1 cellular context compared by ENCODE assay signal in the genomic region with DNA sequence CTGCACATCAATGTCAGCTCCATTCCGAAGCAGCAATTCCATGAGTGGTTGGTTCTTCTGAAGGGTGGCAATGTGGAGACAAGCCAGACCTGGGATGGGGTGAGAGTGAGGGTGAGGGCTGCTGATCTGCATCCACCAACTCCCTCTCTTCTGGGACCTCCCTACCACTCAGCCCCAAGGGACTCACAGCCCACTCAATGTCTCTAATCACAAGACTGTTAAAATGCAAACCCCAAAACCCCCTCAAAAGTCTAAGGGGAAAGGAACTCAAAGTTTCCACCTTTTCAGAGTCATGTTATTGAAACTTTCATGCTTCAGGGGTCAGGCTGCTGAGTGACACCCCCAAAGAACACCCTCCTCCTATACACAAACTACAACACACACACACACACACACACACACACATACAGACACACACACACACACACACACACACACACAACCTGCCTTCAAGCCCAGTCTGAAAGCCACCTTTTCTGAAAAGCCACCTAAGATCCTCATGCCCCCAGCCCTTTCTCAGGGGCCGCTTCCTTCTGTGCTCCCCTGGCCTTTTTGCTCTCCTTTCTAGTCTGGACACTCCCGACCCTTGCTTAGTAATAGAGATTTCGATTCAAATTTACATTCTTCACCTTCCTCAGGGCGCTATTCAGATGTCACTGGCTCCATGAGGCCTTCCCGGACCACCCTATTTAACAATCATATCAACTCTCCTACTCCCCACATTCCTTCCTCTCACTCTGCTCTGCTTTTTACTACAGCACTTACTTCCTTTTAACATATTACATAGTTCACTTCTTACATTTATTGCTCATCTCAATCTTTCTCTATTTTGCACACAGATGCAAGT.
TF ChIP-seq lines count a peak whose summit lies in the region.

No MANE protein-coding gene starts in this region.

TF ChIP-seq in GM12878, 131 proteins besides CTCF, POLR2A, EP300 and RAD21 (continued from another document and continues in another):
- TF ChIP-seq, protein P1, sequence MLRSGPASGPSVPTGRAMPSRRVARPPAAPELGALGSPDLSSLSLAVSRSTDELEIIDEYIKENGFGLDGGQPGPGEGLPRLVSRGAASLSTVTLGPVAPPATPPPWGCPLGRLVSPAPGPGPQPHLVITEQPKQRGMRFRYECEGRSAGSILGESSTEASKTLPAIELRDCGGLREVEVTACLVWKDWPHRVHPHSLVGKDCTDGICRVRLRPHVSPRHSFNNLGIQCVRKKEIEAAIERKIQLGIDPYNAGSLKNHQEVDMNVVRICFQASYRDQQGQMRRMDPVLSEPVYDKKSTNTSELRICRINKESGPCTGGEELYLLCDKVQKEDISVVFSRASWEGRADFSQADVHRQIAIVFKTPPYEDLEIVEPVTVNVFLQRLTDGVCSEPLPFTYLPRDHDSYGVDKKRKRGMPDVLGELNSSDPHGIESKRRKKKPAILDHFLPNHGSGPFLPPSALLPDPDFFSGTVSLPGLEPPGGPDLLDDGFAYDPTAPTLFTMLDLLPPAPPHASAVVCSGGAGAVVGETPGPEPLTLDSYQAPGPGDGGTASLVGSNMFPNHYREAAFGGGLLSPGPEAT (IDR thresholded peaks at IDR 0.05; ENCODE audit: low read depth), result peak; percentile 99
- no peak for TF ChIP-seq ASH2L (IDR thresholded peaks at IDR 0.05; ENCODE audit: borderline replicate concordance, low read depth)
- TF ChIP-seq, protein P2, sequence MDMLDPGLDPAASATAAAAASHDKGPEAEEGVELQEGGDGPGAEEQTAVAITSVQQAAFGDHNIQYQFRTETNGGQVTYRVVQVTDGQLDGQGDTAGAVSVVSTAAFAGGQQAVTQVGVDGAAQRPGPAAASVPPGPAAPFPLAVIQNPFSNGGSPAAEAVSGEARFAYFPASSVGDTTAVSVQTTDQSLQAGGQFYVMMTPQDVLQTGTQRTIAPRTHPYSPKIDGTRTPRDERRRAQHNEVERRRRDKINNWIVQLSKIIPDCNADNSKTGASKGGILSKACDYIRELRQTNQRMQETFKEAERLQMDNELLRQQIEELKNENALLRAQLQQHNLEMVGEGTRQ (IDR thresholded peaks at IDR 0.05; ENCODE audit: borderline replicate concordance, low read depth, low read length), result no peak
- no peak for TF ChIP-seq ESRRA (IDR thresholded peaks at IDR 0.05; ENCODE audit: low read length)
- TF ChIP-seq, protein P3, sequence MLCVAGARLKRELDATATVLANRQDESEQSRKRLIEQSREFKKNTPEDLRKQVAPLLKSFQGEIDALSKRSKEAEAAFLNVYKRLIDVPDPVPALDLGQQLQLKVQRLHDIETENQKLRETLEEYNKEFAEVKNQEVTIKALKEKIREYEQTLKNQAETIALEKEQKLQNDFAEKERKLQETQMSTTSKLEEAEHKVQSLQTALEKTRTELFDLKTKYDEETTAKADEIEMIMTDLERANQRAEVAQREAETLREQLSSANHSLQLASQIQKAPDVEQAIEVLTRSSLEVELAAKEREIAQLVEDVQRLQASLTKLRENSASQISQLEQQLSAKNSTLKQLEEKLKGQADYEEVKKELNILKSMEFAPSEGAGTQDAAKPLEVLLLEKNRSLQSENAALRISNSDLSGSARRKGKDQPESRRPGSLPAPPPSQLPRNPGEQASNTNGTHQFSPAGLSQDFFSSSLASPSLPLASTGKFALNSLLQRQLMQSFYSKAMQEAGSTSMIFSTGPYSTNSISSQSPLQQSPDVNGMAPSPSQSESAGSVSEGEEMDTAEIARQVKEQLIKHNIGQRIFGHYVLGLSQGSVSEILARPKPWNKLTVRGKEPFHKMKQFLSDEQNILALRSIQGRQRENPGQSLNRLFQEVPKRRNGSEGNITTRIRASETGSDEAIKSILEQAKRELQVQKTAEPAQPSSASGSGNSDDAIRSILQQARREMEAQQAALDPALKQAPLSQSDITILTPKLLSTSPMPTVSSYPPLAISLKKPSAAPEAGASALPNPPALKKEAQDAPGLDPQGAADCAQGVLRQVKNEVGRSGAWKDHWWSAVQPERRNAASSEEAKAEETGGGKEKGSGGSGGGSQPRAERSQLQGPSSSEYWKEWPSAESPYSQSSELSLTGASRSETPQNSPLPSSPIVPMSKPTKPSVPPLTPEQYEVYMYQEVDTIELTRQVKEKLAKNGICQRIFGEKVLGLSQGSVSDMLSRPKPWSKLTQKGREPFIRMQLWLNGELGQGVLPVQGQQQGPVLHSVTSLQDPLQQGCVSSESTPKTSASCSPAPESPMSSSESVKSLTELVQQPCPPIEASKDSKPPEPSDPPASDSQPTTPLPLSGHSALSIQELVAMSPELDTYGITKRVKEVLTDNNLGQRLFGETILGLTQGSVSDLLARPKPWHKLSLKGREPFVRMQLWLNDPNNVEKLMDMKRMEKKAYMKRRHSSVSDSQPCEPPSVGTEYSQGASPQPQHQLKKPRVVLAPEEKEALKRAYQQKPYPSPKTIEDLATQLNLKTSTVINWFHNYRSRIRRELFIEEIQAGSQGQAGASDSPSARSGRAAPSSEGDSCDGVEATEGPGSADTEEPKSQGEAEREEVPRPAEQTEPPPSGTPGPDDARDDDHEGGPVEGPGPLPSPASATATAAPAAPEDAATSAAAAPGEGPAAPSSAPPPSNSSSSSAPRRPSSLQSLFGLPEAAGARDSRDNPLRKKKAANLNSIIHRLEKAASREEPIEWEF (IDR thresholded peaks at IDR 0.05; ENCODE audit: insufficient replicate concordance, low read depth, low read length), result no peak
- no peak for TF ChIP-seq JUNB (IDR thresholded peaks at IDR 0.05)
- TF ChIP-seq PML (IDR thresholded peaks at IDR 0.05; ENCODE audit: low read length), result no peak
- peak; percentile 57; the same call in 1 of the 2 replicates for TF ChIP-seq TBL1XR1 (IDR thresholded peaks at IDR 0.05; ENCODE audit: low read depth, low read length)
- TF ChIP-seq, protein P4, sequence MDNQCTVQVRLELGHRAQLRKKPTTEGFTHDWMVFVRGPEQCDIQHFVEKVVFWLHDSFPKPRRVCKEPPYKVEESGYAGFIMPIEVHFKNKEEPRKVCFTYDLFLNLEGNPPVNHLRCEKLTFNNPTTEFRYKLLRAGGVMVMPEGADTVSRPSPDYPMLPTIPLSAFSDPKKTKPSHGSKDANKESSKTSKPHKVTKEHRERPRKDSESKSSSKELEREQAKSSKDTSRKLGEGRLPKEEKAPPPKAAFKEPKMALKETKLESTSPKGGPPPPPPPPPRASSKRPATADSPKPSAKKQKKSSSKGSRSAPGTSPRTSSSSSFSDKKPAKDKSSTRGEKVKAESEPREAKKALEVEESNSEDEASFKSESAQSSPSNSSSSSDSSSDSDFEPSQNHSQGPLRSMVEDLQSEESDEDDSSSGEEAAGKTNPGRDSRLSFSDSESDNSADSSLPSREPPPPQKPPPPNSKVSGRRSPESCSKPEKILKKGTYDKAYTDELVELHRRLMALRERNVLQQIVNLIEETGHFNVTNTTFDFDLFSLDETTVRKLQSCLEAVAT (IDR thresholded peaks at IDR 0.05), result peak; percentile 99
- peak; percentile 80 for TF ChIP-seq POLR2AphosphoS2 (IDR thresholded peaks at IDR 0.05; ENCODE audit: low read depth, low read length)
- no peak for TF ChIP-seq EZH2 (IDR thresholded peaks at IDR 0.05; ENCODE audit: borderline replicate concordance, control insufficient read depth, low read depth, low read length)
- no peak for TF ChIP-seq JUND (IDR thresholded peaks at IDR 0.05; ENCODE audit: low read depth, low read length)
- no peak for TF ChIP-seq NRF1 (conservative IDR thresholded peaks at IDR 0.05; ENCODE audit: low read depth, low read length)
- TF ChIP-seq SUPT20H (IDR thresholded peaks at IDR 0.05; ENCODE audit: borderline replicate concordance, control insufficient read depth, low read depth, low read length), result no peak
- peak; percentile 98 for TF ChIP-seq MEF2B (IDR thresholded peaks at IDR 0.05; ENCODE audit: partially characterized antibody, poor library complexity, severe bottlenecking)
- TF ChIP-seq DPF2 (IDR thresholded peaks at IDR 0.05), result peak; percentile 74
- TF ChIP-seq TCF12 (IDR thresholded peaks at IDR 0.05; ENCODE audit: low read depth, low read length), result 0 out of 2 replicates have a peak, but pooled peaks have one; percentile 40
- peak; percentile 73; the same call in 1 of the 2 replicates for TF ChIP-seq ZNF592 (IDR thresholded peaks at IDR 0.05)
- TF ChIP-seq, protein P5, sequence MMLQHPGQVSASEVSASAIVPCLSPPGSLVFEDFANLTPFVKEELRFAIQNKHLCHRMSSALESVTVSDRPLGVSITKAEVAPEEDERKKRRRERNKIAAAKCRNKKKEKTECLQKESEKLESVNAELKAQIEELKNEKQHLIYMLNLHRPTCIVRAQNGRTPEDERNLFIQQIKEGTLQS (IDR thresholded peaks at IDR 0.05; ENCODE audit: borderline replicate concordance, extremely low read depth, low read depth, low read length), result no peak
- peak; percentile 96 for TF ChIP-seq ATF7 (IDR thresholded peaks at IDR 0.05; ENCODE audit: low read depth)
- TF ChIP-seq POLR2AphosphoS5 (IDR thresholded peaks at IDR 0.05; ENCODE audit: low read length), result peak; percentile 89
- TF ChIP-seq STAT1 (conservative IDR thresholded peaks at IDR 0.05), result no peak
- no peak; the same call in 1 of the 2 replicates for TF ChIP-seq SMAD5 (IDR thresholded peaks at IDR 0.05; ENCODE audit: low read depth)
- TF ChIP-seq BHLHE40 (IDR thresholded peaks at IDR 0.05; ENCODE audit: borderline replicate concordance in 1 of 2, low read depth in 2 of 2, low read length in 1 of 2), result peak; percentile 69 to 72; a peak in 2 of 4 replicates
- TF ChIP-seq HDAC2 (IDR thresholded peaks at IDR 0.05), result no peak
- TF ChIP-seq SMAD1 (IDR thresholded peaks at IDR 0.05; ENCODE audit: low read depth, partially characterized antibody), result peak; percentile 86
- TF ChIP-seq RBBP5 (conservative IDR thresholded peaks at IDR 0.05), result no peak
- TF ChIP-seq CBX5 (IDR thresholded peaks at IDR 0.05; ENCODE audit: low read depth), result no peak
- no peak for TF ChIP-seq SIN3A (IDR thresholded peaks at IDR 0.05; ENCODE audit: low read depth, low read length)
- TF ChIP-seq KDM1A (IDR thresholded peaks at IDR 0.05; ENCODE audit: borderline replicate concordance), result no peak
- no peak for TF ChIP-seq TCF7 (IDR thresholded peaks at IDR 0.05; ENCODE audit: borderline replicate concordance)
- 0 out of 2 replicates have a peak, but pooled peaks have one; percentile 11 for TF ChIP-seq SMARCA5 (IDR thresholded peaks at IDR 0.05)
- TF ChIP-seq BRCA1 (IDR thresholded peaks at IDR 0.05; ENCODE audit: low read depth, low read length), result no peak
- TF ChIP-seq CEBPB (IDR thresholded peaks at IDR 0.05; ENCODE audit: borderline replicate concordance in 1 of 2, low read depth in 2 of 2, low read length in 2 of 2), result no peak
- peak; percentile 28 for TF ChIP-seq MYC (IDR thresholded peaks at IDR 0.05; ENCODE audit: insufficient read depth, insufficient read length, insufficient replicate concordance, low read length, severe bottlenecking)
- TF ChIP-seq MYB (IDR thresholded peaks at IDR 0.05; ENCODE audit: borderline replicate concordance, low read depth, low read length), result peak; percentile 48; the same call in 1 of the 2 replicates
- TF ChIP-seq GABPA (IDR thresholded peaks at IDR 0.05; ENCODE audit: low read depth), result no peak
- TF ChIP-seq, protein P6, sequence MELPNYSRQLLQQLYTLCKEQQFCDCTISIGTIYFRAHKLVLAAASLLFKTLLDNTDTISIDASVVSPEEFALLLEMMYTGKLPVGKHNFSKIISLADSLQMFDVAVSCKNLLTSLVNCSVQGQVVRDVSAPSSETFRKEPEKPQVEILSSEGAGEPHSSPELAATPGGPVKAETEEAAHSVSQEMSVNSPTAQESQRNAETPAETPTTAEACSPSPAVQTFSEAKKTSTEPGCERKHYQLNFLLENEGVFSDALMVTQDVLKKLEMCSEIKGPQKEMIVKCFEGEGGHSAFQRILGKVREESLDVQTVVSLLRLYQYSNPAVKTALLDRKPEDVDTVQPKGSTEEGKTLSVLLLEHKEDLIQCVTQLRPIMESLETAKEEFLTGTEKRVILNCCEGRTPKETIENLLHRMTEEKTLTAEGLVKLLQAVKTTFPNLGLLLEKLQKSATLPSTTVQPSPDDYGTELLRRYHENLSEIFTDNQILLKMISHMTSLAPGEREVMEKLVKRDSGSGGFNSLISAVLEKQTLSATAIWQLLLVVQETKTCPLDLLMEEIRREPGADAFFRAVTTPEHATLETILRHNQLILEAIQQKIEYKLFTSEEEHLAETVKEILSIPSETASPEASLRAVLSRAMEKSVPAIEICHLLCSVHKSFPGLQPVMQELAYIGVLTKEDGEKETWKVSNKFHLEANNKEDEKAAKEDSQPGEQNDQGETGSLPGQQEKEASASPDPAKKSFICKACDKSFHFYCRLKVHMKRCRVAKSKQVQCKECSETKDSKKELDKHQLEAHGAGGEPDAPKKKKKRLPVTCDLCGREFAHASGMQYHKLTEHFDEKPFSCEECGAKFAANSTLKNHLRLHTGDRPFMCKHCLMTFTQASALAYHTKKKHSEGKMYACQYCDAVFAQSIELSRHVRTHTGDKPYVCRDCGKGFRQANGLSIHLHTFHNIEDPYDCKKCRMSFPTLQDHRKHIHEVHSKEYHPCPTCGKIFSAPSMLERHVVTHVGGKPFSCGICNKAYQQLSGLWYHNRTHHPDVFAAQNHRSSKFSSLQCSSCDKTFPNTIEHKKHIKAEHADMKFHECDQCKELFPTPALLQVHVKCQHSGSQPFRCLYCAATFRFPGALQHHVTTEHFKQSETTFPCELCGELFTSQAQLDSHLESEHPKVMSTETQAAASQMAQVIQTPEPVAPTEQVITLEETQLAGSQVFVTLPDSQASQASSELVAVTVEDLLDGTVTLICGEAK (IDR thresholded peaks at IDR 0.05; ENCODE audit: borderline replicate concordance), result no peak; the same call in 1 of the 2 replicates
